ENCODE assay signal across 17 cellular contexts in the genomic region with DNA sequence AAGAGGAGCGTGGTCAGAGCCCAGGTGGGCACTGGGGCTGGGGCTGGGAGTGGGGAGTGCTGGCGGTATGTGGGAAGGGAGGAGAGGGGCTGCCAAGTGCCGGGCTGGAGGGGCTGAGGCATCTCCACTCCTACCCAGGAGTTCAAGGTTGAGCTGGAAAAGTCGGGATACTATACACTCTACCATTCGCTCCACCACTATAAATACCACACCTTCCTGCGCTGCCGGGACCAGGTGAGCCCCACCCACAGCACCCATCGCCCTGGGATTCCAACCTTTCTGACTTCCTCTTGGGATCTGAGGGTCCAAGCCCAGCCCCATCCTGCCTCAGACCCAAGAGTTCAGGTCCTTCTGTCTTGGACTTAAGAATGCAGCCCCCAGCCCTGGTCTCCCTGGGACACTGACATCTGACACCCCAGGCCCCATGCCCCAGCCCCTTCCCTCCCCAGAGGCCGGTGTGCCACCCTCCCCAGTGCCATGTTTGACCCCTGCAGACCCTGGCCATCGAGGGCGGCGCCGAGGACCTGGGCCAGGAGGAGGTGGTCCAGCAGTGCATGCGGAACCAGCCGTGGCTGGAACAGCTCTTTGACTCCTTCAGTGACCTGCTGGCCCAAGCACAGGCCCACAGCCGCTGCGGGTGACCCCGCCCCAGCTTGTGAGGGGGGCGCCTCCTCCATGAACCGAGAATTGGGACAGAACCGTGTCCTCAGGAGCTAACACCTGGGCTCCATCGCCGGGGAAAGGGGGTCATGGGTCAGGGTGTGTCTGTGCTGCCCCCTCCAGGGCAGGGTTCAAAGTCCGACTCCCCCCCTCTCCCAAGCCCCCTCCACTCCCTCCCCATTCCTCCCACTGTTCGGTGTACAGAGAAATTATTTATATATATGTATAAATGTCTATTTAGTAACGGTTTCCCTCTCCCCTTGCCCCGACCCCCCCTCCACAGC.
"Had no signal": no experiment of that assay in that cellular context is flagged by ENCODE, and none has a peak within 500 bp of the region (broad histone marks: within the 10 kb centered on the region; RNA-seq: fewer than 3 reads in every experiment).

No MANE protein-coding gene starts in this region.

- H3K9me3 Mint-ChIP-seq: activated naive CD8-positive, alpha-beta T cell treated with anti-CD3 and anti-CD28 coated beads, Interleukin-2, amount 50 U/mL, for 24 hours; stimulated activated naive CD8-positive, alpha-beta T cell treated with anti-CD3 and anti-CD28 coated beads, Interleukin-15, Interleukin-2, amounts not matched to agents 100 ng/mL and 50 ng/mL, for 24 hours; T-helper 1 cell treated with Interleukin-12 subunit alpha and Interleukin-12 subunit beta and Interleukin-4 antibody, amounts not matched to agents 30 μg/mL and 1 μg/mL, for 36 hours had no signal

- H3K27ac ChIP-seq: cardiac muscle cell, colonic mucosa, gastrocnemius medialis, heart right ventricle, prostate gland, right lobe of liver, spleen, uterus had no signal

- H3K4me1 Mint-ChIP-seq: activated naive CD8-positive, alpha-beta T cell treated with anti-CD3 and anti-CD28 coated beads, Interleukin-2, amount 50 U/mL, for 24 hours had no signal

- ATAC-seq: activated CD8-positive, alpha-beta T cell treated with anti-CD3 and anti-CD28 coated beads, Interleukin-2, amount 10 ng/mL, durations not matched to agents 7 days and 5 days; activated naive CD8-positive, alpha-beta T cell treated with anti-CD3 and anti-CD28 coated beads, Interleukin-2, amount 50 U/mL, for 24 hours; gastrocnemius medialis had no signal

- H3K27ac Mint-ChIP-seq: activated CD8-positive, alpha-beta T cell treated with anti-CD3 and anti-CD28 coated beads, Interleukin-2, amount 10 ng/mL, durations not matched to agents 7 days and 5 days; activated naive CD8-positive, alpha-beta T cell treated with anti-CD3 and anti-CD28 coated beads, Interleukin-2, amount 50 U/mL, for 24 hours; stimulated activated naive CD8-positive, alpha-beta T cell treated with anti-CD3 and anti-CD28 coated beads, Interleukin-15, Interleukin-2, amounts not matched to agents 100 ng/mL and 50 ng/mL, for 24 hours; T-helper 1 cell treated with Interleukin-12 subunit alpha and Interleukin-12 subunit beta and Interleukin-4 antibody, amounts not matched to agents 30 μg/mL and 1 μg/mL, for 36 hours had no signal

- H3K27me3 Mint-ChIP-seq: activated naive CD8-positive, alpha-beta T cell treated with anti-CD3 and anti-CD28 coated beads, Interleukin-2, amount 50 U/mL, for 24 hours; stimulated activated naive CD8-positive, alpha-beta T cell treated with anti-CD3 and anti-CD28 coated beads, Interleukin-15, Interleukin-2, amounts not matched to agents 100 ng/mL and 50 ng/mL, for 24 hours had no signal

- H3K9me3 ChIP-seq: colonic mucosa, gastrocnemius medialis, heart right ventricle, prostate gland, right lobe of liver, spleen, uterus had no signal

- H3K27me3 ChIP-seq: cardiac muscle cell, colonic mucosa, gastrocnemius medialis, heart right ventricle, right lobe of liver, spleen, uterus had no signal

- H3K4me3 Mint-ChIP-seq: activated CD8-positive, alpha-beta T cell treated with anti-CD3 and anti-CD28 coated beads, Interleukin-2, amount 10 ng/mL, durations not matched to agents 7 days and 5 days; activated naive CD8-positive, alpha-beta T cell treated with anti-CD3 and anti-CD28 coated beads, Interleukin-2, amount 50 U/mL, for 24 hours; stimulated activated naive CD8-positive, alpha-beta T cell treated with anti-CD3 and anti-CD28 coated beads, Interleukin-15, Interleukin-2, amounts not matched to agents 100 ng/mL and 50 ng/mL, for 24 hours; T-helper 1 cell treated with Interleukin-12 subunit alpha and Interleukin-12 subunit beta and Interleukin-4 antibody, amounts not matched to agents 30 μg/mL and 1 μg/mL, for 36 hours had no signal

- DNase-seq: activated CD4-positive, alpha-beta T cell treated with anti-CD3 and anti-CD28 coated beads for 48 hours; activated CD8-positive, alpha-beta T cell treated with anti-CD3 and anti-CD28 coated beads, Interleukin-2, amount 10 ng/mL, durations not matched to agents 7 days and 5 days; activated naive CD4-positive, alpha-beta T cell treated with Interleukin-2 at 50 U/mL for 16 hours; activated naive CD8-positive, alpha-beta T cell treated with anti-CD3 and anti-CD28 coated beads, Interleukin-2, amount 50 U/mL, for 24 hours; colonic mucosa; effector CD8-positive, alpha-beta T cell; gastrocnemius medialis; heart right ventricle; islet precursor cell; right lobe of liver; spleen; stimulated activated CD4-positive, alpha-beta T cell treated with anti-CD3 and anti-CD28 coated beads, Interleukin-1b, Interleukin-23, amount 100 ng/mL, for 48 hours; uterus had no signal

- H3K4me1 ChIP-seq: colonic mucosa, gastrocnemius medialis, prostate gland, right lobe of liver, uterus had no signal

- H3K4me3 ChIP-seq: cardiac muscle cell, colonic mucosa, gastrocnemius medialis, heart right ventricle, prostate gland, right lobe of liver, spleen, uterus had no signal

- H3K36me3 ChIP-seq: colonic mucosa, uterus had no signal
